ENCODE assay signal across 14 cellular contexts in genomic region chr17:79792371-79792871, GRCh38. TPM values are rescaled to one million over a fixed set of nuclear protein-coding genes. Genes with fewer than 3 reads are reported as not detected.
A peak's percentile ranks its signal among the peaks of the same experiment; 100 is the strongest.
DNase-seq lines count a peak whose midpoint lies in the region; ATAC-seq and TF ChIP-seq lines count a peak whose summit lies in the region.
"Had no signal": no experiment of that assay in that cellular context is flagged by ENCODE, and none has a peak within 500 bp of the region (broad histone marks: within the 10 kb centered on the region; RNA-seq: fewer than 3 reads in every experiment).

No MANE protein-coding gene starts in this region.

- peaks cover 18% of the 10 kb centered on the region for H3K79me2 ChIP-seq in SK-N-SH (ENCODE audit: insufficient read depth)

- no peak for TF ChIP-seq RAD21 in SK-N-SH (IDR thresholded peaks at IDR 0.05; ENCODE audit: low read length)

- H3K27me3 ChIP-seq in SK-N-SH (ENCODE audit: insufficient read depth) (no peaks in the 10 kb centered on the region), skeletal muscle satellite cell (ENCODE audit: control insufficient read depth, insufficient read depth, low read length) (peaks cover 36% of the 10 kb centered on the region)

- 86% methylated on average over 20 of the region's 20 CpGs for WGBS in SK-N-SH (ENCODE audit: low lambda C conversion rate)

- H3K4me3 Mint-ChIP-seq in T-helper 17 cell = peak overlapping the region; percentile 49
- H3K4me3 Mint-ChIP-seq: activated CD8-positive, alpha-beta T cell treated with anti-CD3 and anti-CD28 coated beads for 36 hours had no signal

- no peak for TF ChIP-seq CTCF in SK-N-SH (IDR thresholded peaks at IDR 0.05)

- in situ Hi-C loops in G401 (cut with HindIII; ENCODE audit: low sequenced_read_pairs) = loop anchor here (10.0 kb wide), 1 partner anchor 48 kb away; no protein-coding TSS in a partner anchor

- H3K9ac ChIP-seq in SK-N-SH = no peak overlapping the region
- H3K9ac ChIP-seq in skeletal muscle satellite cell (ENCODE audit: low read depth, low read length) = no peak overlapping the region

- H3F3A ChIP-seq in SK-N-SH (replicated peaks; ENCODE audit: insufficient read depth) = peaks cover 9% of the 10 kb centered on the region

- no peak overlapping the region for H3K27ac Mint-ChIP-seq in T-helper 17 cell
- H3K27ac Mint-ChIP-seq: activated CD8-positive, alpha-beta T cell treated with anti-CD3 and anti-CD28 coated beads for 36 hours had no signal

- H3K36me3 Mint-ChIP-seq in T-helper 17 cell (ENCODE audit: low read depth) = no peaks in the 10 kb centered on the region
- H3K36me3 Mint-ChIP-seq: naive B cell had no signal

- peaks cover 11% of the 10 kb centered on the region; the same call in 1 of the 2 replicates for H4K20me1 ChIP-seq in SK-N-SH (ENCODE audit: insufficient read depth)

- H3K9me3 ChIP-seq in SK-N-SH = no peaks in the 10 kb centered on the region
- no peaks in the 10 kb centered on the region for H3K9me3 ChIP-seq in T-helper 17 cell (ENCODE audit: control insufficient read depth, low read length, poor library complexity, severe bottlenecking)
- no peaks in the 10 kb centered on the region for H3K9me3 ChIP-seq in skeletal muscle satellite cell (replicated peaks; ENCODE audit: low read length)

- intact Hi-C loops in left ventricle myocardium superior (cut with micrococcal nuclease) = no loop called here

- H3K27ac ChIP-seq in SK-N-SH (ENCODE audit: low read depth in 2 of 2, low read length in 1 of 2) = no peak overlapping the region

- DNase-seq in SK-N-SH (peak; percentile 40), T-helper 17 cell (no peak), left ventricle myocardium superior (peak; percentile 18), cerebellum (ENCODE audit: low spot score) (no peak), G401 (ENCODE audit: low spot score) (no peak)
- DNase-seq: ACHN; activated CD8-positive, alpha-beta T cell treated with anti-CD3 and anti-CD28 coated beads for 36 hours; cerebellar nuclear complex; GOT3; MM.1S; naive B cell had no signal

- ATAC-seq in SK-N-SH treated with all-trans-retinoic acid at 6 μM for 48 hours = no peak
- ATAC-seq in T-helper 17 cell = no peak
- no peak for ATAC-seq in left ventricle myocardium superior
- ATAC-seq in GM21390 (IDR thresholded peaks at IDR 0.05; ENCODE audit: unreplicated experiment) = no peak
- ATAC-seq: activated CD8-positive, alpha-beta T cell treated with anti-CD3 and anti-CD28 coated beads for 36 hours had no signal

- H3K4me1 ChIP-seq in SK-N-SH (ENCODE audit: control insufficient read depth in 1 of 2, insufficient read depth in 2 of 2, low read depth in 1 of 2, low read length in 1 of 2) (peaks cover 16 to 50% of the 10 kb centered on the region in 2 experiments; a peak in 3 of 4 replicates), skeletal muscle satellite cell (ENCODE audit: control insufficient read depth, insufficient read depth, low read length) (peaks cover 26% of the 10 kb centered on the region)

- H2AFZ ChIP-seq in SK-N-SH (ENCODE audit: low read depth) = no peak overlapping the region

- no peaks in the 10 kb centered on the region for H3K9me2 ChIP-seq in SK-N-SH

- H3K4me2 ChIP-seq in SK-N-SH = no peak overlapping the region
- peak overlapping the region; percentile 93 for H3K4me2 ChIP-seq in skeletal muscle satellite cell (ENCODE audit: low read length)

- no peak overlapping the region for H3K4me3 ChIP-seq in SK-N-SH (ENCODE audit: low read depth in 2 of 2, low read length in 1 of 2)
- H3K4me3 ChIP-seq in skeletal muscle satellite cell (ENCODE audit: low read length) = peak overlapping the region; percentile 51

- H3K27me3 Mint-ChIP-seq in T-helper 17 cell = peaks cover 27% of the 10 kb centered on the region

- POLR2A ChIA-PET in SK-N-SH (lab: Yijun Ruan, JAX) = interaction anchor here (1.3 kb wide), 1 partner anchor 11 kb away, joined by 3 read pairs; no protein-coding TSS in a partner anchor

- H3K36me3 ChIP-seq in SK-N-SH (replicated peaks in 1 of 2; ENCODE audit: control insufficient read depth in 1 of 2, insufficient read depth in 2 of 2, low read length in 1 of 2) (peaks cover 0 to 24% of the 10 kb centered on the region in 2 experiments), skeletal muscle satellite cell (ENCODE audit: insufficient read depth, low read length) (no peaks in the 10 kb centered on the region)

- CTCF ChIA-PET in SK-N-SH (lab: Yijun Ruan, JAX) = interaction anchor here (1.7 to 2.6 kb wide), 2 partner anchors 19 to 51 kb away, joined by 5 to 8 read pairs; no protein-coding TSS in a partner anchor

- peaks cover 13% of the 10 kb centered on the region for H3K4me1 Mint-ChIP-seq in T-helper 17 cell

- no peak for TF ChIP-seq EP300 in SK-N-SH (IDR thresholded peaks at IDR 0.05; ENCODE audit: borderline replicate concordance in 1 of 2, low read depth in 1 of 2, low read length in 1 of 2)

TF ChIP-seq in SK-N-SH, 30 proteins besides CTCF, POLR2A, EP300 and RAD21 (continues in another document):
- no peak for TF ChIP-seq PBX3 (IDR thresholded peaks at IDR 0.05)
- no peak for TF ChIP-seq NRF1 (IDR thresholded peaks at IDR 0.05; ENCODE audit: low read depth, low read length)
- no peak for TF ChIP-seq RCOR1 (IDR thresholded peaks at IDR 0.05; ENCODE audit: low read length)
- no peak for TF ChIP-seq TCF12 (IDR thresholded peaks at IDR 0.05)
- TF ChIP-seq ELF1 (IDR thresholded peaks at IDR 0.05) = no peak
- TF ChIP-seq SMC3 (IDR thresholded peaks at IDR 0.05; ENCODE audit: low read depth, low read length) = no peak
- TF ChIP-seq RFX5 (IDR thresholded peaks at IDR 0.05; ENCODE audit: low read length) = no peak
- TF ChIP-seq, protein P1, sequence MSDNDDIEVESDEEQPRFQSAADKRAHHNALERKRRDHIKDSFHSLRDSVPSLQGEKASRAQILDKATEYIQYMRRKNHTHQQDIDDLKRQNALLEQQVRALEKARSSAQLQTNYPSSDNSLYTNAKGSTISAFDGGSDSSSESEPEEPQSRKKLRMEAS (IDR thresholded peaks at IDR 0.05; ENCODE audit: low read depth) = no peak
- TF ChIP-seq JUND (IDR thresholded peaks at IDR 0.05) = no peak

TF ChIP-seq in SK-N-SH treated with all-trans-retinoic acid at 6 μM for 48 hours, 23 proteins besides CTCF, POLR2A, EP300 and RAD21:
- TF ChIP-seq POU6F1 (CRISPR knock-in tag; IDR thresholded peaks at IDR 0.05; ENCODE audit: borderline replicate concordance, low read depth) (no peak), ZFP3 (CRISPR knock-in tag; IDR thresholded peaks at IDR 0.05) (no peak), OSR1 (CRISPR knock-in tag; IDR thresholded peaks at IDR 0.05) (no peak)

RNA-seq across cellular contexts. Expression of gene CBX8, which starts 4.5 kb away (rescaled TPM):
- 2.1 and 2.9 TPM in 2 replicates for polyA plus RNA-seq in SK-N-SH (2012; rRNA removed)
- polyA plus RNA-seq in SK-N-SH (2012; cell fraction: cytosol; rRNA removed) = 2.0 and 2.8 TPM in 2 replicates
- polyA plus RNA-seq in SK-N-SH (2012; cell fraction: nucleus; rRNA removed) = 6.1 and 6.5 TPM in 2 replicates
- 1 to 10 TPM; 2.5 to 3.6 TPM for total RNA-seq in T-helper 17 cell
- 8.2 TPM for total RNA-seq in left ventricle myocardium superior
- total RNA-seq in skeletal muscle satellite cell (2012; rRNA removed) = 1.5 and 3.5 TPM in 2 replicates
- total RNA-seq in cerebellum = 7.4 TPM
- 15.8 and 18.8 TPM in 2 replicates for total RNA-seq in G401 (2014; rRNA removed; shearing (Covaris generic))

RNA-seq across cellular contexts. Expression of gene CBX2, which starts 14.5 kb away (rescaled TPM):
- 19.7 and 22.4 TPM in 2 replicates for polyA plus RNA-seq in SK-N-SH (2012; rRNA removed)
- polyA plus RNA-seq in SK-N-SH (2012; cell fraction: cytosol; rRNA removed) = 9.7 and 13.6 TPM in 2 replicates
- 42.0 and 52.6 TPM in 2 replicates for polyA plus RNA-seq in SK-N-SH (2012; cell fraction: nucleus; rRNA removed)
- total RNA-seq in T-helper 17 cell = under 1 TPM in 1 of 2 donors, not detected in 1; 0.18 TPM
- total RNA-seq in left ventricle myocardium superior = 2.9 TPM
- 1.8 and 2.4 TPM in 2 replicates for total RNA-seq in skeletal muscle satellite cell (2012; rRNA removed)
- 19.9 TPM for total RNA-seq in cerebellum
- 35.8 and 48.4 TPM in 2 replicates for total RNA-seq in G401 (2014; rRNA removed; shearing (Covaris generic))

RNA-seq across cellular contexts. Expression of gene CBX4, which starts 46.8 kb away (rescaled TPM):
- 16.6 and 21.9 TPM in 2 replicates for polyA plus RNA-seq in SK-N-SH (2012; rRNA removed)
- 11.0 and 13.2 TPM in 2 replicates for polyA plus RNA-seq in SK-N-SH (2012; cell fraction: cytosol; rRNA removed)
- polyA plus RNA-seq in SK-N-SH (2012; cell fraction: nucleus; rRNA removed) = 23.6 and 29.2 TPM in 2 replicates
- total RNA-seq in T-helper 17 cell (100 to 1,000 TPM; 103 to 110 TPM), left ventricle myocardium superior (27.4 TPM), cerebellum (15.4 TPM)
- total RNA-seq in skeletal muscle satellite cell (2012; rRNA removed) = 9.9 and 10.9 TPM in 2 replicates
- 13.5 and 20.9 TPM in 2 replicates for total RNA-seq in G401 (2014; rRNA removed; shearing (Covaris generic))

Comparison
In these comparisons a context has a peak if more than half of its experiments do, and no peak if none do; other contexts are left out.
1. DNase-seq: peak in SK-N-SH (single experiment) and left ventricle myocardium superior (single experiment); none in T-helper 17 cell (0 of 3), cerebellum (single experiment) and G401 (single experiment).